8 cellular contexts compared by ENCODE assay signal in the genomic region with DNA sequence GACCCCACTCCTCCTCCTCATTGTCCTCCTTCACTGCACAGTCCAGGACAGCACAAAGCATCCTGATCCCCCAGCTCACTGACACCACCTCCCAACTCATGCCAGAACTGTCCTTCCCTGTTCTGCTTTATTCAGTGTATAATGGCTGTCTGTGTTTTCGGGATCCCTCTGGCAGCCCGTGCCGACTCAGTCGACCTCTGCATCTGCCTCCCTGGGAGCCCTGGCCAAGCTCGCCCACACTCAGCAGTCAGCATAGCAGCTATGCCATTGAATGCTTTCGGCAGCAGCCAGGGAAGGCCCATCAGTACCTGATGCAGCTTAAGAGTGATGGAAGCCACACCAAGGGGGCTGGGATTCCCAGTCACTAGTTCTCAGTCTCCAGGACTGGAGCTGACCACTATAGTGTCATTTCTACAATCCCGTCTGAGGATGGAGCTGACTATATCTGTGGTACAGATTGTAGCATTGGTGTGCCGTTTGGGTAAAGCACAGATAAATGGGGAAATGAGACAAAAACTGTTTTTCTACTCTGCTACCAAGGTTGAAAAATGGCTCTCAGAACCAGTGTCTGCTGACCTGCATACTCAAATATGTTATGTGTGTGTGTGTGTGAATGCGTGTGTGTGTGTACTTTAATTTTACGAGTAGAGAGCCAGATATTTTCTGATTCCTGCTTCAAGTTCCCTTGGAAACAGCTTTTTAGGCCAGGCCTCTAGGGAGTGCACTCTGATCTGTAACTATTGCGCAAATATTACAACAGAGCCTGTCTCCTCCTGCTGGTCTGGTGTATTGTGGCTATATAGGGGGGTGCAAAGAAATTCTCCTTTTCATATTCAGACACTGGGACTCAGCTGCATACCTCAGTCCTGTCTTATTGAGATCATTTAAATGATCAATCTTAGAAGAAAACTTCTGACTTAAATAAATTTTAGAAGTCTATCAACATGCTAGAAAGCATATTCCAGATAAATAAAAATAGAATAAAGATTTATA.
DNase-seq lines count a peak whose midpoint lies in the region; ATAC-seq and TF ChIP-seq lines count a peak whose summit lies in the region.

No MANE protein-coding gene starts in this region.

- no peaks in the 10 kb centered on the region for H3K79me2 ChIP-seq in mammary epithelial cell (ENCODE audit: insufficient read depth, low read length)

- in situ Hi-C loops in mammary epithelial cell (cut with MboI; ENCODE audit: low sequenced_read_pairs in 2 of 2) = no loop called here

- dilution Hi-C loops in mammary epithelial cell (cut with HindIII; ENCODE audit: low sequenced_read_pairs) = no loop called here

- CTCF ChIA-PET in mammary epithelial cell (lab: Charles Lee; ENCODE audit: low non-redundant PET) = interaction anchor here (0.5 to 1.5 kb wide), 11 partner anchors 9 to 1664 kb away, joined by 3 to 12 read pairs (median 3); no protein-coding TSS in a partner anchor

- H3K27me3 Mint-ChIP-seq in natural killer cell treated with Interleukin-12 subunit alpha and Interleukin-12 subunit beta and Interleukin-15 and Interleukin-18, amount 100 ng/mL, for 72 hours = peaks cover 13 to 29% of the 10 kb centered on the region in 2 donors

- no TSS peak for BruUV-seq in mammary epithelial cell (replicated peaks; lab: Mats Ljungman, UMichigan)

- H4K20me1 ChIP-seq in mammary epithelial cell (ENCODE audit: insufficient read depth, low read length) = no peaks in the 10 kb centered on the region

- H3K9me3 ChIP-seq in mammary epithelial cell (replicated peaks; ENCODE audit: insufficient read depth, low read length) = no peaks in the 10 kb centered on the region

- no peaks in the 10 kb centered on the region for H3K4me1 Mint-ChIP-seq in natural killer cell treated with Interleukin-12 subunit alpha and Interleukin-12 subunit beta and Interleukin-15 and Interleukin-18, amount 100 ng/mL, for 72 hours (ENCODE audit: low read depth in 2 of 2)

- peak overlapping the region; percentile 47 for H3K9ac ChIP-seq in mammary epithelial cell (ENCODE audit: insufficient read depth, low read length)

- ATAC-seq in GM18498 (IDR thresholded peaks at IDR 0.05; ENCODE audit: unreplicated experiment) (no peak), HG03457 (IDR thresholded peaks at IDR 0.05; ENCODE audit: unreplicated experiment) (no peak)
- no peak for ATAC-seq in natural killer cell treated with Interleukin-12 subunit alpha and Interleukin-12 subunit beta and Interleukin-15 and Interleukin-18, amount 100 ng/mL, for 72 hours

- H3K4me3 Mint-ChIP-seq in natural killer cell treated with Interleukin-12 subunit alpha and Interleukin-12 subunit beta and Interleukin-15 and Interleukin-18, amount 100 ng/mL, for 72 hours = no peak overlapping the region

- intact Hi-C loops in mammary epithelial cell (cut with micrococcal nuclease) = loop anchor here (2.0 kb wide), 1 partner anchor 349 kb away; no protein-coding TSS in a partner anchor

- H3K4me3 ChIP-seq in mammary epithelial cell (replicated peaks in 1 of 3; ENCODE audit: insufficient read depth in 1 of 3, low read depth in 2 of 3, low read length in 3 of 3) = no peak overlapping the region

- H2AFZ ChIP-seq in mammary epithelial cell (ENCODE audit: low read depth, low read length) = peak overlapping the region; percentile 80

- no peaks in the 10 kb centered on the region for H3K36me3 Mint-ChIP-seq in natural killer cell treated with Interleukin-12 subunit alpha and Interleukin-12 subunit beta and Interleukin-15 and Interleukin-18, amount 100 ng/mL, for 72 hours

- no peak overlapping the region for H3K4me2 ChIP-seq in mammary epithelial cell (ENCODE audit: insufficient read depth, low read depth, low read length)

- no peaks in the 10 kb centered on the region for H3K27me3 ChIP-seq in mammary epithelial cell (ENCODE audit: insufficient read depth, low read length)

- no peak overlapping the region for H3K27ac Mint-ChIP-seq in natural killer cell treated with Interleukin-12 subunit alpha and Interleukin-12 subunit beta and Interleukin-15 and Interleukin-18, amount 100 ng/mL, for 72 hours

- H3K27ac ChIP-seq in mammary epithelial cell (ENCODE audit: insufficient read depth, low read depth, low read length) = no peak overlapping the region

- DNase-seq in Ammon's horn (ENCODE audit: low spot score) (peak; percentile 63), NAMALWA (ENCODE audit: low spot score) (peak; percentile 68), mammary epithelial cell (peak; percentile 54), myocyte (ENCODE audit: low read depth) (peak; percentile 41), foreskin melanocyte (no peak)
- DNase-seq in natural killer cell treated with Interleukin-12 subunit alpha and Interleukin-12 subunit beta and Interleukin-15 and Interleukin-18, amount 100 ng/mL, for 72 hours (ENCODE audit: low spot score) = no peak

- 27% methylated on average over 11 of the region's 11 CpGs for WGBS in mammary epithelial cell (ENCODE audit: low coverage, missing lambda C conversion rate)

- peak in 1 of 2 donors; percentile 53 for TF ChIP-seq CTCF in mammary epithelial cell (conservative IDR thresholded peaks at IDR 0.05 in 1 of 2, IDR thresholded peaks at IDR 0.05 in 1 of 2; ENCODE audit: extremely low read depth in 1 of 2, insufficient read depth in 1 of 2, low read depth in 1 of 2, low read length in 2 of 2)

- no peaks in the 10 kb centered on the region for H3K36me3 ChIP-seq in mammary epithelial cell (ENCODE audit: insufficient read depth, low read length)

- no peaks in the 10 kb centered on the region for H3K9me3 Mint-ChIP-seq in natural killer cell treated with Interleukin-12 subunit alpha and Interleukin-12 subunit beta and Interleukin-15 and Interleukin-18, amount 100 ng/mL, for 72 hours

- peaks cover 4% of the 10 kb centered on the region for H3K4me1 ChIP-seq in mammary epithelial cell (ENCODE audit: insufficient read depth, low read length)

Comparison
In these comparisons a context has a peak if more than half of its experiments do, and no peak if none do; other contexts are left out.
1. DNase-seq: peak in Ammon's horn (single experiment), NAMALWA (single experiment), mammary epithelial cell (single experiment) and myocyte (single experiment); none in foreskin melanocyte (single experiment) and natural killer cell treated with Interleukin-12 subunit alpha and Interleukin-12 subunit beta and Interleukin-15 and Interleukin-18, amount 100 ng/mL, for 72 hours (single experiment).